In genomic region chr16:67448580-67448979, GRCh38 we compare ENCODE assay signal across 21 cellular contexts. TPM values are rescaled to one million over a fixed set of nuclear protein-coding genes. Genes with fewer than 3 reads are reported as not detected.
DNase-seq lines count a peak whose midpoint lies in the region; ATAC-seq and TF ChIP-seq lines count a peak whose summit lies in the region.
"Had no signal": no experiment of that assay in that cellular context is flagged by ENCODE, and none has a peak within 500 bp of the region (broad histone marks: within the 10 kb centered on the region; RNA-seq: fewer than 3 reads in every experiment).

No MANE protein-coding gene starts in this region.

- H3K36me3 ChIP-seq in Peyer's patch (peaks cover 0 to 60% (median 0%) of the 10 kb centered on the region in 3 donors), colonic mucosa (no peaks in the 10 kb centered on the region), mucosa of stomach (ENCODE audit: control insufficient read depth, insufficient read depth, low read length) (peaks cover 8% of the 10 kb centered on the region), thyroid gland (no peaks in the 10 kb centered on the region), SJCRH30 (peaks cover 3% of the 10 kb centered on the region; the same call in 1 of the 2 replicates)
- H3K36me3 ChIP-seq: MG63 had no signal

- no peak overlapping the region for H3K4me3 ChIP-seq in Peyer's patch
- H3K4me3 ChIP-seq in colonic mucosa = no peak overlapping the region
- no peak overlapping the region for H3K4me3 ChIP-seq in mucosa of stomach (ENCODE audit: low read length)
- no peak overlapping the region for H3K4me3 ChIP-seq in thyroid gland (replicated peaks in 1 of 3)
- H3K4me3 ChIP-seq in SJCRH30 = no peak overlapping the region
- H3K4me3 ChIP-seq: A549, K562, MG63 had no signal

- ATAC-seq in GM18498 (IDR thresholded peaks at IDR 0.05; ENCODE audit: unreplicated experiment) = no peak
- ATAC-seq in HG03571 (IDR thresholded peaks at IDR 0.05; ENCODE audit: unreplicated experiment) = no peak
- ATAC-seq: A549, K562 had no signal

- H3K27ac ChIP-seq in Peyer's patch = peak overlapping the region in 3 of 4 donors; percentile 81 to 93 (median 90)
- peak overlapping the region; percentile 73 for H3K27ac ChIP-seq in colonic mucosa
- peak overlapping the region; percentile 58 to 76 (median 63) for H3K27ac ChIP-seq in thyroid gland
- no peak overlapping the region for H3K27ac ChIP-seq in SJCRH30
- H3K27ac ChIP-seq: A549 had no signal

- H3K27me3 ChIP-seq in Peyer's patch (no peaks in the 10 kb centered on the region), colonic mucosa (no peaks in the 10 kb centered on the region), mucosa of stomach (ENCODE audit: control insufficient read depth, insufficient read depth, low read length) (no peaks in the 10 kb centered on the region), thyroid gland (no peaks in the 10 kb centered on the region), SJCRH30 (no peaks in the 10 kb centered on the region)
- H3K27me3 ChIP-seq: MG63 had no signal

- H3K9ac ChIP-seq in colonic mucosa (ENCODE audit: low read depth in 2 of 2, low read length in 2 of 2) = peak overlapping the region in 1 of 2 donors; percentile 72
- H3K9ac ChIP-seq in mucosa of stomach (ENCODE audit: low read length) = peak overlapping the region; percentile 31

- TF ChIP-seq POLR2A in Peyer's patch (IDR thresholded peaks at IDR 0.05) = peak in 1 of 2 donors; percentile 71
- TF ChIP-seq POLR2A in thyroid gland (IDR thresholded peaks at IDR 0.05) = no peak

- intact Hi-C loops in colonic mucosa (cut with DNase I) (no loop called here), thyroid gland (cut with DNase I) (no loop called here)

- H3K4me1 ChIP-seq in Peyer's patch = peaks cover 3 to 98% (median 29%) of the 10 kb centered on the region in 4 donors
- peaks cover 56% of the 10 kb centered on the region for H3K4me1 ChIP-seq in colonic mucosa
- H3K4me1 ChIP-seq in mucosa of stomach (ENCODE audit: control insufficient read depth, insufficient read depth, low read length) = peaks cover 94% of the 10 kb centered on the region
- peaks cover 81 to 94% of the 10 kb centered on the region in 2 donors for H3K4me1 ChIP-seq in thyroid gland
- peaks cover 18% of the 10 kb centered on the region for H3K4me1 ChIP-seq in SJCRH30

- no peak for TF ChIP-seq CTCF in Peyer's patch (IDR thresholded peaks at IDR 0.05)
- no peak for TF ChIP-seq CTCF in colonic mucosa (IDR thresholded peaks at IDR 0.05)
- no peak for TF ChIP-seq CTCF in thyroid gland (IDR thresholded peaks at IDR 0.05)

- 86 to 93% methylated on average over 5 of the region's 5 CpGs for WGBS in thyroid gland, 2 donors

- H3K9me3 ChIP-seq in Peyer's patch (no peaks in the 10 kb centered on the region), colonic mucosa (no peaks in the 10 kb centered on the region), mucosa of stomach (ENCODE audit: control insufficient read depth, low read length) (no peaks in the 10 kb centered on the region), thyroid gland (no peaks in the 10 kb centered on the region), SJCRH30 (replicated peaks) (no peaks in the 10 kb centered on the region)
- H3K9me3 ChIP-seq: A549, MG63 had no signal

- DNase-seq in Peyer's patch = peak in 2 of 3 donors; percentile 72 to 75
- DNase-seq in colonic mucosa = peak; percentile 74
- no peak for DNase-seq in thyroid gland
- DNase-seq in SJCRH30 = no peak
- DNase-seq in NCI-H2171 (lab: John Stamatoyannopoulos, UW) = no peak
- DNase-seq: EL, GF-D8, MG63, NCI-H1417, NCI-H1694 treated with DMSO at 0.1 percent for 48 hours, NCI-H2081 treated with DMSO at 0.1 percent for 48 hours, NCI-H526 treated with DMSO at 0.1 percent for 48 hours had no signal

RNA-seq across cellular contexts. Expression of gene HSD11B2, which starts 17.7 kb away (rescaled TPM):
- total RNA-seq in Peyer's patch (100 to 1,000 TPM; 116 to 688 (median 499) TPM), colonic mucosa (100 to 1,000 TPM; 348 to 378 TPM), thyroid gland (10 to 100 TPM in 2 of 4 donors, 1 to 10 TPM in 2; 4.6 to 11.9 (median 9.0) TPM)
- 0.61 and 1.1 TPM in 2 replicates for total RNA-seq in SJCRH30 (2014; rRNA removed; shearing (Covaris generic))
- total RNA-seq: B cell, RPMI7951 had no signal

RNA-seq across cellular contexts. Expression of gene ZDHHC1, which starts 32.3 kb away (rescaled TPM):
- total RNA-seq in Peyer's patch = 10 to 100 TPM in 1 of 4 donors, 1 to 10 TPM in 3; 3.5 to 14.5 (median 6.3) TPM
- 1 to 10 TPM; 7.9 to 8.7 TPM for total RNA-seq in colonic mucosa
- 10 to 100 TPM; 33.3 to 63.8 (median 50.9) TPM for total RNA-seq in thyroid gland
- total RNA-seq in SJCRH30 (2014; rRNA removed; shearing (Covaris generic)) = 0.10 TPM in 1 of 2 replicates, not detected in the other

RNA-seq across cellular contexts. Expression of gene ATP6V0D1, which starts 32.4 kb away (rescaled TPM):
- 100 to 1,000 TPM; 131 to 223 (median 202) TPM for total RNA-seq in Peyer's patch
- total RNA-seq in colonic mucosa = 100 to 1,000 TPM; 194 to 195 TPM
- total RNA-seq in thyroid gland = 100 to 1,000 TPM; 110 to 238 (median 142) TPM
- total RNA-seq in SJCRH30 (2014; rRNA removed; shearing (Covaris generic)) = 48.6 and 49.4 TPM in 2 replicates

RNA-seq across cellular contexts. Expression of gene AGRP, which starts 34.8 kb away (rescaled TPM):
- total RNA-seq in Peyer's patch (not detected), colonic mucosa (not detected), thyroid gland (not detected)
- total RNA-seq in SJCRH30 (2014; rRNA removed; shearing (Covaris generic)) = not detected in 2 replicates
- total RNA-seq: B cell, H1, K562, LHCN-M2, RPMI7951 had no signal

RNA-seq across cellular contexts. Expression of gene TPPP3, which starts 55.3 kb away (rescaled TPM):
- total RNA-seq in Peyer's patch (10 to 100 TPM in 2 of 4 donors, 1 to 10 TPM in 2; 6.6 to 33.3 (median 16.6) TPM), colonic mucosa (10 to 100 TPM in 1 of 2 donors, 1 to 10 TPM in 1; 3.7 to 12.3 TPM), thyroid gland (1 to 10 TPM in 2 of 4 donors, under 1 TPM in 2; 0.54 to 2.3 (median 1.5) TPM)
- 34.6 and 38.3 TPM in 2 replicates for total RNA-seq in SJCRH30 (2014; rRNA removed; shearing (Covaris generic))
- total RNA-seq: B cell had no signal

Comparison
In these comparisons a context has a peak if more than half of its experiments do, and no peak if none do; other contexts are left out.
1. DNase-seq: peak in Peyer's patch (2 of 3) and colonic mucosa (single experiment); none in thyroid gland (0 of 2), SJCRH30 (0 of 2) and NCI-H2171 (single experiment).
2. RNA of gene HSD11B2, which starts 17.7 kb away (total RNA-seq): 116 to 688 TPM in Peyer's patch and 348 to 378 TPM in colonic mucosa; 4.6 to 11.9 TPM in thyroid gland and 0.61 to 1.1 TPM in SJCRH30; every median in the first group is over 4 times any median in the second.